ENCODE assay signal across 8 cellular contexts in the genomic region with DNA sequence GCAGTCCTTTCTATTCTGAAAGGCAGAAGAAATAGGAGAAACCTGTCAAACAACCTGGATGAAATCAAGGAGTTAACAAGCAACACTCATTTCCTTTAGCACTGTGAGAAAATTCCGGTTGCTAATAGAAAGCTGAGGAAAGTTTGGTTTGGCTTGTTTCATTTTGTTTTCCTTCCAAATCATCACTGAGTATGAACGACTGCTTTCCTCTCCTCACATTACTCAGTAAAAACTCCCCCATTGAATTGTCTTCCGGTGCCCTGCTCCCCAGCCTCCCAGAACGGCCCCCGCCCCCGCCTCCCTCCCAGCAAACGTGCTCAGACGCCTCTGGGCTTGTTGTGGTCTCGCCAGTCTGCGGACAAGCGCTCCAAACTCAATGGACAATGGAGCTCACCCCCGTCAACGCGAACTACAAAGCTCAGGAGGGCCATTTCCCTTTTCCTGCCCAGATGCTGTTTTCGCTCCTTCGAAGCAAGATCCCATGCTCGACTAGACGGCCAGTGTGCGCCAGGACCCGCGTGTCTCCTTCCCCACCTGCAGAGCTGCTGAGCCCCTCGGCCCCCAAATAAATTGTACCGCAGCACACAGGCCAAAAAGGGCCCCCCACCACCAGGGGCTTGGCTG. TPM values are rescaled to one million over a fixed set of nuclear protein-coding genes. Genes with fewer than 3 reads are reported as not detected.
A peak's percentile ranks its signal among the peaks of the same experiment; 100 is the strongest.
DNase-seq lines count a peak whose midpoint lies in the region; ATAC-seq and TF ChIP-seq lines count a peak whose summit lies in the region.

No MANE protein-coding gene starts in this region.

- H3K4me3 Mint-ChIP-seq in naive thymus-derived CD4-positive, alpha-beta T cell: peak overlapping the region; percentile 92 to 98 (median 94)
- peak overlapping the region; percentile 85 to 96 for H3K4me3 Mint-ChIP-seq in stimulated activated naive CD8-positive, alpha-beta T cell treated with anti-CD3 and anti-CD28 coated beads, Interleukin-15, amount 100 ng/mL, for 72 hours

- DNase-seq in CD1c-positive myeloid dendritic cell (ENCODE audit: extremely low spot score) (peak; percentile 80), fibroblast of mammary gland (ENCODE audit: low read depth) (peak; percentile 66)
- peak; percentile 54 for DNase-seq in activated T-helper 9 cell treated with anti-CD3 and anti-CD28 coated beads, Interleukin-2, amount 50 U/mL, for 16 hours (ENCODE audit: low read depth)
- DNase-seq in naive thymus-derived CD4-positive, alpha-beta T cell: peak; percentile 12 to 67 (median 33)
- DNase-seq in stimulated activated naive CD8-positive, alpha-beta T cell treated with anti-CD3 and anti-CD28 coated beads, Interleukin-15, amount 100 ng/mL, for 72 hours: peak; percentile 53 to 62

- TF ChIP-seq CTCF in fibroblast of mammary gland (conservative IDR thresholded peaks at IDR 0.05; ENCODE audit: control insufficient read depth, insufficient read depth, low read depth, low read length): no peak

- peak overlapping the region; percentile 84 for H3K27ac ChIP-seq in naive thymus-derived CD4-positive, alpha-beta T cell (ENCODE audit: low read depth, low read length)

- CTCF ChIA-PET in naive thymus-derived CD4-positive, alpha-beta T cell (lab: Charles Lee): interaction anchor here (1.3 to 2.4 kb wide), 4 partner anchors 11 to 68 kb away, joined by 3 to 14 read pairs (median 4); a partner anchor contains a TSS

- H3K4me3 ChIP-seq in fibroblast of mammary gland (ENCODE audit: control insufficient read depth, low read depth, low read length): peak overlapping the region; percentile 88
- H3K4me3 ChIP-seq in naive thymus-derived CD4-positive, alpha-beta T cell (ENCODE audit: low read length): peak overlapping the region; percentile 84

- POLR2A ChIA-PET in naive thymus-derived CD4-positive, alpha-beta T cell (lab: Charles Lee): interaction anchor here (0.6 to 4.0 kb wide), 10 partner anchors 8 to 1149 kb away, joined by 3 to 64 read pairs (median 6); a partner anchor contains a TSS

- H3K9me3 ChIP-seq in naive thymus-derived CD4-positive, alpha-beta T cell (ENCODE audit: control insufficient read depth in 2 of 3, low read length in 3 of 3): no peaks in the 10 kb centered on the region

- peak; percentile 39 for ATAC-seq in GM19395 (IDR thresholded peaks at IDR 0.05; ENCODE audit: unreplicated experiment)
- ATAC-seq in HG03558 (IDR thresholded peaks at IDR 0.05; ENCODE audit: extremely low read depth, unreplicated experiment): peak; percentile 32
- ATAC-seq in naive thymus-derived CD4-positive, alpha-beta T cell: peak; percentile 21
- peak; percentile 70 for ATAC-seq in stimulated activated naive CD8-positive, alpha-beta T cell treated with anti-CD3 and anti-CD28 coated beads, Interleukin-15, amount 100 ng/mL, for 72 hours

- peak overlapping the region; percentile 93 to 100 (median 97) for H3K27ac Mint-ChIP-seq in naive thymus-derived CD4-positive, alpha-beta T cell
- peak overlapping the region; percentile 97 to 99 for H3K27ac Mint-ChIP-seq in stimulated activated naive CD8-positive, alpha-beta T cell treated with anti-CD3 and anti-CD28 coated beads, Interleukin-15, amount 100 ng/mL, for 72 hours

- no peaks in the 10 kb centered on the region for H3K27me3 ChIP-seq in naive thymus-derived CD4-positive, alpha-beta T cell (ENCODE audit: control insufficient read depth in 2 of 2, insufficient read depth in 2 of 2, low read length in 2 of 2)

- H3K4me1 Mint-ChIP-seq in naive thymus-derived CD4-positive, alpha-beta T cell: peaks cover 17 to 59% (median 48%) of the 10 kb centered on the region in 7 donors
- H3K4me1 Mint-ChIP-seq in stimulated activated naive CD8-positive, alpha-beta T cell treated with anti-CD3 and anti-CD28 coated beads, Interleukin-15, amount 100 ng/mL, for 72 hours: peaks cover 32% of the 10 kb centered on the region

- peaks cover 0 to 25% (median 0%) of the 10 kb centered on the region in 5 donors for H3K27me3 Mint-ChIP-seq in naive thymus-derived CD4-positive, alpha-beta T cell
- H3K27me3 Mint-ChIP-seq in stimulated activated naive CD8-positive, alpha-beta T cell treated with anti-CD3 and anti-CD28 coated beads, Interleukin-15, amount 100 ng/mL, for 72 hours: no peaks in the 10 kb centered on the region

- peaks cover 21 to 22% of the 10 kb centered on the region in 2 donors for H3K4me1 ChIP-seq in naive thymus-derived CD4-positive, alpha-beta T cell (ENCODE audit: control insufficient read depth in 2 of 2, insufficient read depth in 2 of 2, low read length in 2 of 2)

- intact Hi-C loops in naive thymus-derived CD4-positive, alpha-beta T cell (cut with micrococcal nuclease): loop anchor here (1.0 to 5.0 kb wide), 19 partner anchors 11 to 1567 kb away; a partner anchor contains a TSS

- peaks cover 0 to 8% (median 0%) of the 10 kb centered on the region in 3 experiments for H3K36me3 ChIP-seq in naive thymus-derived CD4-positive, alpha-beta T cell (ENCODE audit: control insufficient read depth in 2 of 3, insufficient read depth in 3 of 3, low read length in 3 of 3)

- H3K9me3 Mint-ChIP-seq in naive thymus-derived CD4-positive, alpha-beta T cell: peaks cover 0 to 11% (median 0%) of the 10 kb centered on the region in 11 donors
- no peaks in the 10 kb centered on the region for H3K9me3 Mint-ChIP-seq in stimulated activated naive CD8-positive, alpha-beta T cell treated with anti-CD3 and anti-CD28 coated beads, Interleukin-15, amount 100 ng/mL, for 72 hours

- H3K36me3 Mint-ChIP-seq in naive thymus-derived CD4-positive, alpha-beta T cell: peaks cover 0 to 17% (median 11%) of the 10 kb centered on the region in 5 donors

TF ChIP-seq in PFSK-1, 5 proteins besides CTCF, POLR2A, EP300 and RAD21:
- TF ChIP-seq, protein P1, sequence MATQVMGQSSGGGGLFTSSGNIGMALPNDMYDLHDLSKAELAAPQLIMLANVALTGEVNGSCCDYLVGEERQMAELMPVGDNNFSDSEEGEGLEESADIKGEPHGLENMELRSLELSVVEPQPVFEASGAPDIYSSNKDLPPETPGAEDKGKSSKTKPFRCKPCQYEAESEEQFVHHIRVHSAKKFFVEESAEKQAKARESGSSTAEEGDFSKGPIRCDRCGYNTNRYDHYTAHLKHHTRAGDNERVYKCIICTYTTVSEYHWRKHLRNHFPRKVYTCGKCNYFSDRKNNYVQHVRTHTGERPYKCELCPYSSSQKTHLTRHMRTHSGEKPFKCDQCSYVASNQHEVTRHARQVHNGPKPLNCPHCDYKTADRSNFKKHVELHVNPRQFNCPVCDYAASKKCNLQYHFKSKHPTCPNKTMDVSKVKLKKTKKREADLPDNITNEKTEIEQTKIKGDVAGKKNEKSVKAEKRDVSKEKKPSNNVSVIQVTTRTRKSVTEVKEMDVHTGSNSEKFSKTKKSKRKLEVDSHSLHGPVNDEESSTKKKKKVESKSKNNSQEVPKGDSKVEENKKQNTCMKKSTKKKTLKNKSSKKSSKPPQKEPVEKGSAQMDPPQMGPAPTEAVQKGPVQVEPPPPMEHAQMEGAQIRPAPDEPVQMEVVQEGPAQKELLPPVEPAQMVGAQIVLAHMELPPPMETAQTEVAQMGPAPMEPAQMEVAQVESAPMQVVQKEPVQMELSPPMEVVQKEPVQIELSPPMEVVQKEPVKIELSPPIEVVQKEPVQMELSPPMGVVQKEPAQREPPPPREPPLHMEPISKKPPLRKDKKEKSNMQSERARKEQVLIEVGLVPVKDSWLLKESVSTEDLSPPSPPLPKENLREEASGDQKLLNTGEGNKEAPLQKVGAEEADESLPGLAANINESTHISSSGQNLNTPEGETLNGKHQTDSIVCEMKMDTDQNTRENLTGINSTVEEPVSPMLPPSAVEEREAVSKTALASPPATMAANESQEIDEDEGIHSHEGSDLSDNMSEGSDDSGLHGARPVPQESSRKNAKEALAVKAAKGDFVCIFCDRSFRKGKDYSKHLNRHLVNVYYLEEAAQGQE (IDR thresholded peaks at IDR 0.05; ENCODE audit: insufficient read depth in 1 of 2, low read depth in 2 of 2, low read length in 2 of 2): no peak; a peak in 1 of 4 replicates
- TF ChIP-seq POLR2AphosphoS5 (IDR thresholded peaks at IDR 0.05; ENCODE audit: low read depth, low read length): peak; percentile 47
TF ChIP-seq in PFSK-1: peak in this region for 1.

RNA-seq across cellular contexts. Expression of a gene that starts 0.7 kb away (rescaled TPM):
- polyA plus RNA-seq in PFSK-1 (2012; ENCODE audit: insufficient read length, low read depth): 17.4 TPM
- total RNA-seq in naive thymus-derived CD4-positive, alpha-beta T cell: 10 to 100 TPM in 4 of 5 experiments, 1 to 10 TPM in 1; 9.8 to 24.6 (median 21.2) TPM
- 10 to 100 TPM in 1 of 2 donors, 1 to 10 TPM in 1; 7.2 to 11.5 TPM for polyA plus RNA-seq in naive thymus-derived CD4-positive, alpha-beta T cell

RNA-seq across cellular contexts. Expression of a gene that starts 11.9 kb away (rescaled TPM):
- 2.3 TPM for polyA plus RNA-seq in PFSK-1 (2012; ENCODE audit: insufficient read length, low read depth)
- 10 to 100 TPM; 19.8 to 35.8 (median 29.7) TPM for total RNA-seq in naive thymus-derived CD4-positive, alpha-beta T cell
- polyA plus RNA-seq in naive thymus-derived CD4-positive, alpha-beta T cell: 10 to 100 TPM; 29.8 to 39.2 TPM

Comparison
In these comparisons a context has a peak if more than half of its experiments do, and no peak if none do; other contexts are left out.
1. Peak in every context shown above with its lines: DNase-seq, ATAC-seq, H3K4me3 ChIP-seq and H3K27ac ChIP-seq.